ENCODE assay signal across 9 cellular contexts in the genomic region with DNA sequence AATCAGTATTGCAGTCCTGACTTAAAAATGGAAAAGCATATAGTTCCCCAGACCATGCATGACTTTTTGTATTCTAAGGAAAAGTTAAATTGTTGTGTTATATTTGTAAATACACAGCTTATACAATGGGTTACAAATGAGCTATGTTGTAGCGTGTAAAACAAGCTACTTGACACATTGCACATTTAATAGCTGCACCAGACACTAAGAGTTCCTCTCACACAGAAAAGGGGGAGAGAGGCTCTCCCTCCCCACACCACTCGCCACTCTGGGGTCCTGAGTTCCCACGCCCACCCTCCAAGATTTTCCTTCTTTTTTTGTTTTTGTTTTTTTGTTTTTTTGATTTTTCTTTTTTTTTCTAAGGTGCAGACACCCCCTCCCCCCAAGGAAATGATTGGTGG. TPM values are rescaled to one million over a fixed set of nuclear protein-coding genes. Genes with fewer than 3 reads are reported as not detected.
DNase-seq lines count a peak whose midpoint lies in the region; ATAC-seq, FAIRE-seq and TF ChIP-seq lines count a peak whose summit lies in the region.
"Had no signal": no experiment of that assay in that cellular context is flagged by ENCODE, and none has a peak within 500 bp of the region (broad histone marks: within the 10 kb centered on the region; RNA-seq: fewer than 3 reads in every experiment).

No MANE protein-coding gene starts in this region.

- H3K27me3 Mint-ChIP-seq in MCF 10A (ENCODE audit: insufficient read depth, unreplicated experiment): no peaks in the 10 kb centered on the region

- peak overlapping the region; percentile 100 for H3K27ac Mint-ChIP-seq in MCF 10A (ENCODE audit: low read depth, unreplicated experiment)

- POLR2A ChIA-PET in MCF 10A (lab: Yijun Ruan, JAX): interaction anchor here (0.6 to 12.0 kb wide), 21 partner anchors 15 to 988 kb away, joined by 3 to 208 read pairs (median 11); no protein-coding TSS in a partner anchor

- no peak for TF ChIP-seq EP300 in tibial nerve (IDR thresholded peaks at IDR 0.05)

- FAIRE-seq in D721Med (lab: Jason Lieb, UNC): no peak

- intact Hi-C loops in MCF 10A (cut with micrococcal nuclease): loop anchor here (10.0 kb wide), 1 partner anchor 154 kb away; no protein-coding TSS in a partner anchor

- no peak for TF ChIP-seq POLR2A in tibial nerve (IDR thresholded peaks at IDR 0.05)

- no peak for TF ChIP-seq CTCF in MCF 10A (IDR thresholded peaks at IDR 0.05; ENCODE audit: unreplicated experiment)
- TF ChIP-seq CTCF in lung (IDR thresholded peaks at IDR 0.05; ENCODE audit: control extremely low read depth, extremely low read depth): no peak
- no peak for TF ChIP-seq CTCF in tibial nerve (IDR thresholded peaks at IDR 0.05)
- no peak for TF ChIP-seq CTCF in D721Med (IDR thresholded peaks at IDR 0.05; ENCODE audit: insufficient read depth, missing control alignments)

- H3K9me3 ChIP-seq in lung (ENCODE audit: control insufficient read depth in 2 of 2, insufficient read depth in 1 of 2, low read length in 1 of 2) (peaks cover 0 to 2% of the 10 kb centered on the region in 2 donors), tibial nerve (no peaks in the 10 kb centered on the region)

- peak overlapping the region; percentile 96 for H3K4me3 Mint-ChIP-seq in MCF 10A (ENCODE audit: unreplicated experiment)

- no peak for ATAC-seq in lung (ENCODE audit: insufficient read depth, low FRiP score)

- CTCF ChIA-PET in MCF 10A (lab: Yijun Ruan, JAX): interaction anchor here (0.6 to 1.1 kb wide), 4 partner anchors 73 to 877 kb away, joined by 3 to 4 read pairs (median 4); no protein-coding TSS in a partner anchor

- H3K36me3 Mint-ChIP-seq in MCF 10A (ENCODE audit: insufficient read depth, unreplicated experiment): peaks cover 100% of the 10 kb centered on the region

- H3K36me3 ChIP-seq in lung (ENCODE audit: control insufficient read depth in 2 of 2, insufficient read depth in 2 of 2, low read length in 2 of 2) (peaks cover 33 to 38% of the 10 kb centered on the region in 2 donors), tibial nerve (peaks cover 13 to 76% (median 30%) of the 10 kb centered on the region in 3 donors)

- peaks cover 46% of the 10 kb centered on the region for H3K4me1 Mint-ChIP-seq in MCF 10A (ENCODE audit: insufficient read depth, unreplicated experiment)

- H3K27ac ChIP-seq in lung (ENCODE audit: low read depth in 1 of 2, low read length in 1 of 2): peak overlapping the region; percentile 36 to 63
- peak overlapping the region; percentile 98 to 100 (median 99) for H3K27ac ChIP-seq in tibial nerve

- peak; percentile 30 for DNase-seq in activated CD8-positive, alpha-beta memory T cell treated with anti-CD3 and anti-CD28 coated beads for 24 hours
- DNase-seq in activated CD8-positive, alpha-beta memory T cell treated with anti-CD3 and anti-CD28 coated beads, Interleukin-2, amount 50 U/mL, for 4 hours: no peak
- no peak for DNase-seq in MCF 10A (ENCODE audit: unreplicated experiment)
- no peak for DNase-seq in lung (ENCODE audit: low spot score)
- DNase-seq in tibial nerve (ENCODE audit: low spot score in 2 of 2): no peak
- no peak for DNase-seq in D721Med (ENCODE audit: insufficient read length, low spot score)
- no peak for DNase-seq in NCI-H345 treated with DMSO at 0.1 percent for 48 hours (lab: John Stamatoyannopoulos, UW; ENCODE audit: unreplicated experiment)
- no peak for DNase-seq in NCI-H1694 (lab: John Stamatoyannopoulos, UW)
- DNase-seq: stimulated activated CD4-positive, alpha-beta T cell treated with anti-CD3 and anti-CD28 coated beads, Interleukin-12 subunit alpha, Interleukin-12 subunit beta, amount 100 ng/mL, for 4 hours had no signal

- H3K27me3 ChIP-seq in lung (ENCODE audit: control insufficient read depth, insufficient read depth) (no peaks in the 10 kb centered on the region), tibial nerve (no peaks in the 10 kb centered on the region)

- H3K9me3 Mint-ChIP-seq in MCF 10A (ENCODE audit: unreplicated experiment): no peaks in the 10 kb centered on the region

- H3K4me1 ChIP-seq in lung (ENCODE audit: control insufficient read depth in 2 of 2, insufficient read depth in 2 of 2, low read length in 2 of 2): peaks cover 16 to 18% of the 10 kb centered on the region in 2 donors
- peaks cover 0 to 75% (median 56%) of the 10 kb centered on the region in 4 donors for H3K4me1 ChIP-seq in tibial nerve

- 74 to 75% methylated on average over 3 of the region's 3 CpGs for WGBS in lung, 2 donors
- WGBS in tibial nerve, 2 donors: 30 to 47% methylated on average over 3 of the region's 3 CpGs

- no TSS peak for BruUV-seq in MCF 10A (replicated peaks; lab: Mats Ljungman, UMichigan)

- H3K4me3 ChIP-seq in lung (no peak overlapping the region), tibial nerve (peak overlapping the region; percentile 83 to 98 (median 88))

RNA-seq across cellular contexts. Expression of gene KLF6, which starts 6.3 kb away (rescaled TPM):
- total RNA-seq in MCF 10A (2022): 253 and 282 TPM in 2 replicates
- 100 to 1,000 TPM; 173 to 264 TPM for total RNA-seq in lung
- 100 to 1,000 TPM in 1 of 2 donors, 10 to 100 TPM in 1; 45.6 to 146 TPM for polyA plus RNA-seq in lung
- total RNA-seq in tibial nerve: 100 to 1,000 TPM; 156 to 226 (median 189) TPM
